Comparison of ENCODE assay signal across 1 cellular context in genomic region chr20:23146857-23147256, GRCh38.
TF ChIP-seq lines count a peak whose summit lies in the region.

No MANE protein-coding gene starts in this region.

TF ChIP-seq in HepG2, 621 proteins besides CTCF, POLR2A, EP300 and RAD21 (continued from another document):
- no peak for TF ChIP-seq TCF7 (IDR thresholded peaks at IDR 0.05; ENCODE audit: low read depth)
